ENCODE assay signal across 1 cellular context in genomic region chr12:54376596-54377468, GRCh38.
TF ChIP-seq lines count a peak whose summit lies in the region.

No MANE protein-coding gene starts in this region.

TF ChIP-seq in GM23338, 12 proteins besides CTCF, POLR2A, EP300 and RAD21:
- TF ChIP-seq REST (IDR thresholded peaks at IDR 0.05; ENCODE audit: unreplicated experiment) (no peak), ETS1 (IDR thresholded peaks at IDR 0.05) (no peak), EZH2phosphoT487 (IDR thresholded peaks at IDR 0.05; ENCODE audit: unreplicated experiment) (no peak), STAT1 (IDR thresholded peaks at IDR 0.05; ENCODE audit: unreplicated experiment) (no peak), ZNF331 (CRISPR knock-in tag; IDR thresholded peaks at IDR 0.05; ENCODE audit: low read depth) (no peak), EZH2 (IDR thresholded peaks at IDR 0.05; ENCODE audit: low read depth, unreplicated experiment) (no peak), ZNF114 (CRISPR knock-in tag; IDR thresholded peaks at IDR 0.05) (no peak), ZNF462 (CRISPR knock-in tag; IDR thresholded peaks at IDR 0.05) (no peak), NANOG (IDR thresholded peaks at IDR 0.05; ENCODE audit: borderline replicate concordance) (no peak), JUNB (IDR thresholded peaks at IDR 0.05; ENCODE audit: unreplicated experiment) (no peak), POLR2AphosphoS5 (IDR thresholded peaks at IDR 0.05; ENCODE audit: low read depth) (no peak), CREB1 (CRISPR knock-in tag; IDR thresholded peaks at IDR 0.05; ENCODE audit: low read depth) (no peak)
